ENCODE assay signal across 18 cellular contexts in genomic region chr1:202858789-202859414, GRCh38. TPM values are rescaled to one million over a fixed set of nuclear protein-coding genes. Genes with fewer than 3 reads are reported as not detected.
A peak's percentile ranks its signal among the peaks of the same experiment; 100 is the strongest.
DNase-seq lines count a peak whose midpoint lies in the region; ATAC-seq, FAIRE-seq and TF ChIP-seq lines count a peak whose summit lies in the region.
"Had no signal": no experiment of that assay in that cellular context is flagged by ENCODE, and none has a peak within 500 bp of the region (broad histone marks: within the 10 kb centered on the region; RNA-seq: fewer than 3 reads in every experiment).

No MANE protein-coding gene starts in this region.

- no peaks in the 10 kb centered on the region for H3K9me3 Mint-ChIP-seq in endodermal cell

- H3K27ac Mint-ChIP-seq in endodermal cell = peak overlapping the region; percentile 21

- 0 out of 2 replicates have a peak, but pooled peaks cover 15% of the 10 kb centered on the region for H4K20me1 ChIP-seq in BLaER1

- H3K36me3 ChIP-seq in BLaER1 (no peaks in the 10 kb centered on the region), endodermal cell (ENCODE audit: control insufficient read depth, insufficient read depth, low read length) (no peaks in the 10 kb centered on the region), right lobe of liver (no peaks in the 10 kb centered on the region), small intestine (ENCODE audit: control insufficient read depth in 2 of 2, insufficient read depth in 2 of 2, low read length in 2 of 2) (no peaks in the 10 kb centered on the region), HAP-1 (replicated peaks) (no peaks in the 10 kb centered on the region)
- H3K36me3 ChIP-seq: left lung had no signal

- peaks cover 10% of the 10 kb centered on the region for H3K36me3 Mint-ChIP-seq in endodermal cell (ENCODE audit: low read depth)

- H3K4me2 ChIP-seq in BLaER1 = peak overlapping the region; percentile 66

- no peak overlapping the region for H3K9ac ChIP-seq in BLaER1
- H3K9ac ChIP-seq in endodermal cell (ENCODE audit: extremely low read depth, low read length, poor library complexity, severe bottlenecking) = no peak overlapping the region

- H3K27me3 ChIP-seq in BLaER1 (peaks cover 52% of the 10 kb centered on the region), endodermal cell (ENCODE audit: control insufficient read depth, insufficient read depth, low read length, poor library complexity, severe bottlenecking) (peaks cover 19% of the 10 kb centered on the region), right lobe of liver (no peaks in the 10 kb centered on the region), small intestine (ENCODE audit: control insufficient read depth in 2 of 2, insufficient read depth in 2 of 2, low read length in 2 of 2) (no peaks in the 10 kb centered on the region), HAP-1 (ENCODE audit: low read depth) (no peaks in the 10 kb centered on the region)

- H3K9me3 ChIP-seq in BLaER1 = peaks cover 27% of the 10 kb centered on the region
- no peaks in the 10 kb centered on the region for H3K9me3 ChIP-seq in endodermal cell (ENCODE audit: control insufficient read depth, low read length)
- no peaks in the 10 kb centered on the region for H3K9me3 ChIP-seq in right lobe of liver
- H3K9me3 ChIP-seq in small intestine (ENCODE audit: control insufficient read depth, low read depth) = no peaks in the 10 kb centered on the region
- no peaks in the 10 kb centered on the region for H3K9me3 ChIP-seq in HAP-1
- H3K9me3 ChIP-seq: left lung had no signal

- DNase-seq in endodermal cell (no peak), right lobe of liver (peak in 1 of 3 donors; percentile 59), small intestine (peak; percentile 20), NCI-H2196 (lab: John Stamatoyannopoulos, UW; ENCODE audit: unreplicated experiment) (no peak), D721Med (ENCODE audit: insufficient read length, low spot score) (no peak), kidney glomerular epithelial cell (lab: John Stamatoyannopoulos, UW) (no peak), HAP-1 (ENCODE audit: low spot score in 2 of 2) (no peak)
- DNase-seq: activated naive CD4-positive, alpha-beta T cell; Calu3; cortex of kidney; NCI-H1694 treated with DMSO at 0.1 percent for 48 hours; NCI-H526; stimulated activated naive CD8-positive, alpha-beta T cell treated with anti-CD3 and anti-CD28 coated beads, Interleukin-15, Interleukin-2, amounts not matched to agents 100 U/mL and 50 U/mL, for 24 hours; SW 1271 had no signal

- in situ Hi-C loops in HAP-1 (cut with MboI; ENCODE audit: low sequenced_read_pairs) = no loop called here

- no peak overlapping the region for H3K4me3 Mint-ChIP-seq in endodermal cell

- ATAC-seq in right lobe of liver = no peak
- ATAC-seq: esophagus mucosa; left lung; stimulated activated naive CD8-positive, alpha-beta T cell treated with anti-CD3 and anti-CD28 coated beads, Interleukin-15, Interleukin-2, amounts not matched to agents 100 U/mL and 50 U/mL, for 24 hours had no signal

- H3K27me3 Mint-ChIP-seq in endodermal cell (ENCODE audit: insufficient read depth) = peaks cover 4% of the 10 kb centered on the region

- intact Hi-C loops in right lobe of liver (cut with DNase I) = no loop called here

- 90 to 93% methylated on average over 9 to 10 of the region's 10 CpGs for WGBS in endodermal cell (ENCODE audit: insufficient coverage in 1 of 2, insufficient read length in 1 of 2), 2 experiments
- WGBS in right lobe of liver (ENCODE audit: insufficient coverage, low coverage, low lambda C conversion rate, missing lambda C conversion rate) = 45% methylated on average over 3 of the region's 10 CpGs
- 45 to 72% (median 62%) methylated on average over 10 of the region's 10 CpGs for WGBS in small intestine, 3 donors

- H3K27ac ChIP-seq in BLaER1 (peak overlapping the region; percentile 59), endodermal cell (ENCODE audit: low read depth, low read length) (no peak overlapping the region), right lobe of liver (peak overlapping the region in 2 of 3 donors; percentile 14 to 34), small intestine (ENCODE audit: low read depth in 1 of 2, low read length in 1 of 2) (peak overlapping the region; percentile 35 to 51)

- TF ChIP-seq POLR2A in right lobe of liver (IDR thresholded peaks at IDR 0.05) = no peak

- TF ChIP-seq CTCF in endodermal cell (conservative IDR thresholded peaks at IDR 0.05) (no peak), right lobe of liver (IDR thresholded peaks at IDR 0.05) (no peak), D721Med (IDR thresholded peaks at IDR 0.05; ENCODE audit: insufficient read depth, missing control alignments) (no peak)

- 0 out of 2 replicates have a peak overlapping the region, but pooled peaks have one; percentile 3 for H3K4me3 ChIP-seq in BLaER1
- H3K4me3 ChIP-seq in endodermal cell (ENCODE audit: low read length) = no peak overlapping the region
- H3K4me3 ChIP-seq in right lobe of liver = no peak overlapping the region
- H3K4me3 ChIP-seq in small intestine (ENCODE audit: low read depth in 1 of 2, low read length in 2 of 2) = no peak overlapping the region
- H3K4me3 ChIP-seq in HAP-1 = no peak overlapping the region
- H3K4me3 ChIP-seq: left lung had no signal

- H3K4me1 Mint-ChIP-seq in endodermal cell = peaks cover 6% of the 10 kb centered on the region

- FAIRE-seq in small intestine (lab: Jason Lieb, UNC) (no peak), D721Med (lab: Jason Lieb, UNC) (no peak)
- FAIRE-seq: HTR-8/SVneo had no signal

- H3K4me1 ChIP-seq in BLaER1 (peaks cover 47% of the 10 kb centered on the region), endodermal cell (ENCODE audit: control insufficient read depth, insufficient read depth, low read length) (no peaks in the 10 kb centered on the region), right lobe of liver (peaks cover 0 to 49% (median 5%) of the 10 kb centered on the region in 4 donors), small intestine (ENCODE audit: control insufficient read depth in 2 of 2, insufficient read depth in 1 of 2, low read depth in 1 of 2, low read length in 1 of 2) (peaks cover 0 to 4% of the 10 kb centered on the region in 2 donors), HAP-1 (peaks cover 18% of the 10 kb centered on the region)

RNA-seq across cellular contexts. Expression of gene RABIF, which starts 30.0 kb away (rescaled TPM):
- 1 to 10 TPM; 7.8 to 8.2 TPM for total RNA-seq in endodermal cell
- 10.1 TPM for polyA plus RNA-seq in endodermal cell (2013, experiment 1 of 2)
- 8.5 TPM for polyA plus RNA-seq in endodermal cell (2013, experiment 2 of 2)
- total RNA-seq in right lobe of liver = 1 to 10 TPM; 2.6 to 6.3 (median 4.5) TPM
- polyA plus RNA-seq in small intestine = 10 to 100 TPM in 2 of 3 donors, 1 to 10 TPM in 1; 7.8 to 11.2 (median 10.3) TPM

RNA-seq across cellular contexts. Expression of gene PCAT6, which starts 48.1 kb away (rescaled TPM):
- 1 to 10 TPM; 2.3 to 5.0 TPM for total RNA-seq in endodermal cell
- 14.1 TPM for polyA plus RNA-seq in endodermal cell (2013, experiment 1 of 2)
- polyA plus RNA-seq in endodermal cell (2013, experiment 2 of 2) = 13.0 TPM
- total RNA-seq in right lobe of liver = under 1 TPM in 2 of 6 experiments, not detected in 4; 0.49 to 0.86 TPM
- 1 to 10 TPM; 1.2 to 1.6 (median 1.6) TPM for polyA plus RNA-seq in small intestine

RNA-seq across cellular contexts. Expression of gene KDM5B, which starts 50.7 kb away (rescaled TPM):
- total RNA-seq in endodermal cell (100 to 1,000 TPM; 207 to 219 TPM), right lobe of liver (10 to 100 TPM; 12.0 to 22.6 (median 16.1) TPM)
- polyA plus RNA-seq in endodermal cell (2013, experiment 1 of 2) = 115 TPM
- polyA plus RNA-seq in endodermal cell (2013, experiment 2 of 2) = 103 TPM
- polyA plus RNA-seq in small intestine = 1 to 10 TPM; 5.7 to 9.2 (median 9.1) TPM

Comparison
In these comparisons a context has a peak if more than half of its experiments do, and no peak if none do; other contexts are left out.
1. RNA of gene KDM5B, which starts 50.7 kb away (total RNA-seq): 207 to 219 TPM in endodermal cell; 12.0 to 22.6 TPM in right lobe of liver; every median in the first group is over 4 times any median in the second.